In genomic region chr7:154879629-154880028, GRCh38 we compare ENCODE assay signal across 1 cellular context.
A peak's percentile ranks its signal among the peaks of the same experiment; 100 is the strongest.
TF ChIP-seq lines count a peak whose summit lies in the region.

No MANE protein-coding gene starts in this region.

TF ChIP-seq in K562, 482 proteins besides CTCF, POLR2A, EP300 and RAD21 (continued from another document):
- no peak for TF ChIP-seq AFF4 (CRISPR knock-in tag; IDR thresholded peaks at IDR 0.05)
- no peak for TF ChIP-seq MCM7 (IDR thresholded peaks at IDR 0.05)
- TF ChIP-seq SIN3B (IDR thresholded peaks at IDR 0.05; ENCODE audit: low read depth): no peak
- no peak for TF ChIP-seq CCAR2 (IDR thresholded peaks at IDR 0.05; ENCODE audit: low read depth, low read length)
- TF ChIP-seq, protein P1, sequence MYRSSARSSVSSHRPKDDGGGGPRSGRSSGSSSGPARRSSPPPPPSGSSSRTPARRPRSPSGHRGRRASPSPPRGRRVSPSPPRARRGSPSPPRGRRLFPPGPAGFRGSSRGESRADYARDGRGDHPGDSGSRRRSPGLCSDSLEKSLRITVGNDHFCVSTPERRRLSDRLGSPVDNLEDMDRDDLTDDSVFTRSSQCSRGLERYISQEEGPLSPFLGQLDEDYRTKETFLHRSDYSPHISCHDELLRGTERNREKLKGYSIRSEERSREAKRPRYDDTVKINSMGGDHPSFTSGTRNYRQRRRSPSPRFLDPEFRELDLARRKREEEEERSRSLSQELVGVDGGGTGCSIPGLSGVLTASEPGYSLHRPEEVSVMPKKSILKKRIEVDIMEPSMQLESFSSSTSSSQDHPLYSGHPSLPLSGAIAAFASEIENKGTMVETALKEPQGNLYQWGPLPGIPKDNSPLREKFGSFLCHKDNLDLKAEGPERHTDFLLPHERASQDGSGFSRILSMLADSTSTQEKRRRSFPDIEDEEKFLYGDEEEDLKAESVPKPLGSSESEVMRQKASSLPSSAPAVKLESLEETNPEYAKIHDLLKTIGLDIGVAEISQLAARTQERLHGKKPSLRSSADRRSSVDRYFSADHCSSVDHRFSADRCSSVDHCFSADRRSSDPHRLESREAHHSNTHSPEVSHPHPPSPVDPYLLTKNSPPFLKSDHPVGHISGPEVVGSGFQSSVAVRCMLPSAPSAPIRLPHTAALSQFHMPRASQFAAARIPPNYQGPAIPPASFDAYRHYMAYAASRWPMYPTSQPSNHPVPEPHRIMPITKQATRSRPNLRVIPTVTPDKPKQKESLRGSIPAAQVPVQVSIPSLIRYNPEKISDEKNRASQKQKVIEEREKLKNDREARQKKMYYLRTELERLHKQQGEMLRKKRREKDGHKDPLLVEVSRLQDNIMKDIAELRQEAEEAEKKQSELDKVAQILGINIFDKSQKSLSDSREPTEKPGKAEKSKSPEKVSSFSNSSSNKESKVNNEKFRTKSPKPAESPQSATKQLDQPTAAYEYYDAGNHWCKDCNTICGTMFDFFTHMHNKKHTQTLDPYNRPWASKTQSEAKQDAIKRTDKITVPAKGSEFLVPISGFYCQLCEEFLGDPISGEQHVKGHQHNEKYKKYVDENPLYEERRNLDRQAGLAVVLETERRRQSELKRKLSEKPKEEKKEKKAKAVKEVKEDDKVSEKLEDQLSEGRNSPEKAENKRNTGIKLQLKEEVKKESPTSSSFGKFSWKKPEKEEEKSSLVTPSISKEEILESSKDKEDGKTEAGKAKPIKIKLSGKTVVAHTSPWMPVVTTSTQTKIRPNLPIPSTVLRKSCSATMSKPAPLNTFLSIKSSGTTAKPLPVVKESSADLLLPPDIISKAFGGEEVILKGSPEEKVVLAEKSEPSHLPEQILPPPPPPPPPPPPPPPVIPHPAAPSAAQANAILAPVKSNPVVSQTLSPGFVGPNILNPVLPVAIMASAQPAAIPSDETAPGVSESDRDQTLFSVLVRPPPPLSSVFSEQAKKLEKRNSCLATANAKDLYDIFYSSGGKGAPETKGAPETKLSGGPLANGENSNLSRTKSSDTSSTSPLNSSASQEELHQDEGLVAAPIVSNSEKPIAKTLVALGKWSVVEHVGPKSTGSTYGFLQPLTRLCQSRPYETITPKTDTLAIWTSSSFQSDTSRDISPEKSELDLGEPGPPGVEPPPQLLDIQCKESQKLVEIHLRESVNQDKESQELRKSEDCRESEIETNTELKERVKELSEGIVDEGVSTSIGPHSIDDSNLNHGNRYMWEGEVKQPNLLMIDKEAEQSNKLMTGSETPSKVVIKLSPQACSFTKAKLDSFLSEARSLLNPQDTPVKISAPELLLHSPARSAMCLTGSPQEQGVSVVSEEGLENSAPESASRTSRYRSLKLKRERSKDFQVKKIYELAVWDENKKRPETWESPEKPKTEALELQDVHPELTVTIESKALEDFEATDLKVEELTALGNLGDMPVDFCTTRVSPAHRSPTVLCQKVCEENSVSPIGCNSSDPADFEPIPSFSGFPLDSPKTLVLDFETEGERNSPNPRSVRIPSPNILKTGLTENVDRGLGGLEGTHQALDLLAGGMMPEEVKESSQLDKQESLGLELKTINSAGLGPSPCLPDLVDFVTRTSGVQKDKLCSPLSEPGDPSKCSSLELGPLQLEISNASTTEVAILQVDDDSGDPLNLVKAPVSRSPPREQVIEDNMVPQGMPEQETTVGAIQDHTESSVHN (IDR thresholded peaks at IDR 0.05; ENCODE audit: borderline replicate concordance in 1 of 2, low read depth in 1 of 2): no peak
- TF ChIP-seq SIX5 (IDR thresholded peaks at IDR 0.05; ENCODE audit: borderline replicate concordance in 1 of 2, insufficient read depth in 1 of 2, low read depth in 1 of 2, low read length in 2 of 2): no peak
- TF ChIP-seq ZNF586 (CRISPR knock-in tag; conservative IDR thresholded peaks at IDR 0.05): no peak
- no peak for TF ChIP-seq HOXB6 (CRISPR knock-in tag; IDR thresholded peaks at IDR 0.05; ENCODE audit: borderline replicate concordance)
- no peak for TF ChIP-seq HDAC1 (IDR thresholded peaks at IDR 0.05)
- TF ChIP-seq NFIC (IDR thresholded peaks at IDR 0.05): peak; percentile 70
- no peak for TF ChIP-seq PRDM10 (IDR thresholded peaks at IDR 0.05; ENCODE audit: partially characterized antibody)
- TF ChIP-seq RBM22 (IDR thresholded peaks at IDR 0.05; ENCODE audit: low read depth, low read length, poor library complexity, severe bottlenecking): no peak
- TF ChIP-seq FIP1L1 (IDR thresholded peaks at IDR 0.05; ENCODE audit: low read depth, low read length, poor library complexity, severe bottlenecking): no peak
- no peak for TF ChIP-seq DACH1 (IDR thresholded peaks at IDR 0.05; ENCODE audit: partially characterized antibody)
- TF ChIP-seq, protein P2, sequence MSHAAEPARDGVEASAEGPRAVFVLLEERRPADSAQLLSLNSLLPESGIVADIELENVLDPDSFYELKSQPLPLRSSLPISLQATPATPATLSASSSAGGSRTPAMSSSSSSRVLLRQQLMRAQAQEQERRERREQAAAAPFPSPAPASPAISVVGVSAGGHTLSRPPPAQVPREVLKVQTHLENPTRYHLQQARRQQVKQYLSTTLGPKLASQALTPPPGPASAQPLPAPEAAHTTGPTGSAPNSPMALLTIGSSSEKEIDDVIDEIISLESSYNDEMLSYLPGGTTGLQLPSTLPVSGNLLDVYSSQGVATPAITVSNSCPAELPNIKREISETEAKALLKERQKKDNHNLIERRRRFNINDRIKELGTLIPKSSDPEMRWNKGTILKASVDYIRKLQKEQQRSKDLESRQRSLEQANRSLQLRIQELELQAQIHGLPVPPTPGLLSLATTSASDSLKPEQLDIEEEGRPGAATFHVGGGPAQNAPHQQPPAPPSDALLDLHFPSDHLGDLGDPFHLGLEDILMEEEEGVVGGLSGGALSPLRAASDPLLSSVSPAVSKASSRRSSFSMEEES (CRISPR knock-in tag; IDR thresholded peaks at IDR 0.05): no peak
- TF ChIP-seq CEBPB (tag; IDR thresholded peaks at IDR 0.05): peak; percentile 45; the same call in 1 of the 2 replicates
- TF ChIP-seq CXXC5 (CRISPR knock-in tag; IDR thresholded peaks at IDR 0.05): no peak
- no peak for TF ChIP-seq U2AF1 (optimal IDR thresholded peaks at IDR 0.05; ENCODE audit: low read depth, low read length)
- no peak for TF ChIP-seq ZNF134 (CRISPR knock-in tag; conservative IDR thresholded peaks at IDR 0.05)
